8 cellular contexts compared by ENCODE assay signal in genomic region chr10:124092270-124093075, GRCh38. TPM values are rescaled to one million over a fixed set of nuclear protein-coding genes. Genes with fewer than 3 reads are reported as not detected.
DNase-seq lines count a peak whose midpoint lies in the region; ATAC-seq and TF ChIP-seq lines count a peak whose summit lies in the region.

No MANE protein-coding gene starts in this region.

- no peak overlapping the region for H4K91ac ChIP-seq in IMR-90 (ENCODE audit: insufficient read depth, low read depth, low read length)

- POLR2A ChIA-PET in IMR-90 (lab: Charles Lee; ENCODE audit: unreplicated experiment), result no interaction called here

- H3K18ac ChIP-seq in IMR-90 (ENCODE audit: low read depth, low read length), result no peak overlapping the region

- no peak overlapping the region for H2AK5ac ChIP-seq in IMR-90 (ENCODE audit: low read depth, low read length)

- no peak overlapping the region for H2BK15ac ChIP-seq in IMR-90 (ENCODE audit: low read depth, low read length)

- H3K79me1 ChIP-seq in IMR-90 (ENCODE audit: low read depth in 1 of 2, low read length in 2 of 2), result no peaks in the 10 kb centered on the region

- H2BK20ac ChIP-seq in IMR-90 (ENCODE audit: low read depth, low read length), result no peak overlapping the region

- WGBS in IMR-90 (ENCODE audit: extremely low coverage in 2 of 2, insufficient read length in 1 of 2), 2 experiments, result 1% methylated on average over 20 of the region's 93 CpGs; no CpG with 5 or more reads in 1 of the 2 experiments
- 0 to 10% (median 1%) methylated on average over 4 to 93 of the region's 93 CpGs; no CpG with 5 or more reads in 1 of the 4 donors for WGBS in adrenal gland, 4 donors
- 1% methylated on average over 61 of the region's 93 CpGs for WGBS in hepatocyte (ENCODE audit: low lambda C conversion rate, missing lambda C conversion rate)

- H3K9me3 ChIP-seq in IMR-90 (ENCODE audit: control insufficient read depth, insufficient read depth, low read length) (peaks cover 5% of the 10 kb centered on the region; the same call in 1 of the 2 replicates), adrenal gland (replicated peaks in 1 of 3) (no peaks in the 10 kb centered on the region), hepatocyte (ENCODE audit: low read depth) (no peaks in the 10 kb centered on the region)

- DNase-seq in T-helper 1 cell (no peak), IMR-90 (no peak), adrenal gland (peak; percentile 54 to 78 (median 63)), hepatocyte (ENCODE audit: low spot score) (peak; percentile 68), retinal pigment epithelial cell (ENCODE audit: low read depth) (no peak), UCSD-AML1 (lab: John Stamatoyannopoulos, UW; ENCODE audit: unreplicated experiment) (no peak), NCI-H2107 treated with DMSO at 0.1 percent for 48 hours (lab: John Stamatoyannopoulos, UW; ENCODE audit: unreplicated experiment) (no peak)

- TF ChIP-seq CTCF in IMR-90 (conservative IDR thresholded peaks at IDR 0.05; ENCODE audit: low read depth, low read length) (no peak), adrenal gland (IDR thresholded peaks at IDR 0.05) (no peak), hepatocyte (IDR thresholded peaks at IDR 0.05; ENCODE audit: poor library complexity) (peak; percentile 25), retinal pigment epithelial cell (conservative IDR thresholded peaks at IDR 0.05; ENCODE audit: low read depth, low read length) (peak; percentile 4)

- no peak overlapping the region for H3K56ac ChIP-seq in IMR-90 (ENCODE audit: extremely low read depth, insufficient read depth, low read length)

- H3K9me3 Mint-ChIP-seq in T-helper 1 cell treated with Interleukin-12 subunit alpha and Interleukin-12 subunit beta and Interleukin-4 antibody, amounts not matched to agents 30 μg/mL and 1 μg/mL, for 36 hours, result no peaks in the 10 kb centered on the region

- H3K27me3 ChIP-seq in IMR-90 (ENCODE audit: control insufficient read depth, insufficient read depth, low read length), result peaks cover 35% of the 10 kb centered on the region
- H3K27me3 ChIP-seq in adrenal gland, result no peaks in the 10 kb centered on the region
- peaks cover 37% of the 10 kb centered on the region for H3K27me3 ChIP-seq in hepatocyte

- H3K27ac Mint-ChIP-seq in T-helper 1 cell treated with Interleukin-12 subunit alpha and Interleukin-12 subunit beta and Interleukin-4 antibody, amounts not matched to agents 30 μg/mL and 1 μg/mL, for 36 hours, result no peak overlapping the region

- H3K4me2 ChIP-seq in IMR-90 (ENCODE audit: low read depth, low read length), result no peak overlapping the region
- H3K4me2 ChIP-seq in hepatocyte, result peak overlapping the region; percentile 99

- H2AFZ ChIP-seq in IMR-90 (replicated peaks; ENCODE audit: low read length, poor library complexity) (peak overlapping the region; percentile 41), hepatocyte (peak overlapping the region; percentile 49)

- no peak for TF ChIP-seq POLR2A in IMR-90 (IDR thresholded peaks at IDR 0.05; ENCODE audit: low read depth, low read length)
- peak in 1 of 2 donors; percentile 30 for TF ChIP-seq POLR2A in adrenal gland (IDR thresholded peaks at IDR 0.05)

- no peak overlapping the region for H3K27ac ChIP-seq in IMR-90 (ENCODE audit: insufficient read depth, low read length)
- peak overlapping the region; percentile 71 to 97 (median 80) for H3K27ac ChIP-seq in adrenal gland
- peak overlapping the region; percentile 62 for H3K27ac ChIP-seq in hepatocyte

- H2AK9ac ChIP-seq in IMR-90 (replicated peaks; ENCODE audit: low read depth, low read length, poor library complexity), result no peak overlapping the region

- TF ChIP-seq RAD21 in IMR-90 (IDR thresholded peaks at IDR 0.05; ENCODE audit: low read length), result no peak

- H4K20me1 ChIP-seq in IMR-90 (ENCODE audit: insufficient read depth, low read length) (no peaks in the 10 kb centered on the region), hepatocyte (ENCODE audit: insufficient read depth, poor library complexity, severe bottlenecking) (peaks cover 14% of the 10 kb centered on the region)

- H3K23ac ChIP-seq in IMR-90 (ENCODE audit: low read depth, low read length), result no peak overlapping the region

- no peak overlapping the region for H2BK5ac ChIP-seq in IMR-90 (ENCODE audit: low read depth, low read length, poor library complexity, severe bottlenecking)

- in situ Hi-C loops in IMR-90 (cut with MboI; ENCODE audit: low sequenced_read_pairs), result no loop called here

- H3K14ac ChIP-seq in IMR-90 (replicated peaks; ENCODE audit: low read depth, low read length), result no peak overlapping the region

- H3K27me3 Mint-ChIP-seq in T-helper 1 cell treated with Interleukin-12 subunit alpha and Interleukin-12 subunit beta and Interleukin-4 antibody, amounts not matched to agents 30 μg/mL and 1 μg/mL, for 36 hours (ENCODE audit: low read depth), result peaks cover 69% of the 10 kb centered on the region

- H4K5ac ChIP-seq in IMR-90 (ENCODE audit: low read depth, low read length), result no peak overlapping the region

- dilution Hi-C loops in IMR-90 (cut with HindIII; ENCODE audit: low sequenced_read_pairs, unreplicated experiment), result no loop called here

- no peak for ATAC-seq in IMR-90 (ENCODE audit: low read depth)

- H3K4me3 Mint-ChIP-seq in T-helper 1 cell treated with Interleukin-12 subunit alpha and Interleukin-12 subunit beta and Interleukin-4 antibody, amounts not matched to agents 30 μg/mL and 1 μg/mL, for 36 hours, result peak overlapping the region; percentile 21

- no peak overlapping the region for H2BK120ac ChIP-seq in IMR-90 (ENCODE audit: low read depth, low read length)

- H4K8ac ChIP-seq in IMR-90 (ENCODE audit: low read depth in 2 of 2, low read length in 2 of 2), result no peak overlapping the region

- no peaks in the 10 kb centered on the region for H3K9me2 ChIP-seq in hepatocyte (replicated peaks; ENCODE audit: insufficient read depth)

- H3K79me2 ChIP-seq in hepatocyte, result no peaks in the 10 kb centered on the region

- BruUV-seq in IMR-90 (replicated peaks; lab: Mats Ljungman, UMichigan), result no TSS peak

- H3K4me3 ChIP-seq in IMR-90 (ENCODE audit: insufficient read depth, low read depth, low read length) (no peak overlapping the region), adrenal gland (peak overlapping the region in 2 of 4 donors; percentile 40 to 81), hepatocyte (peak overlapping the region; percentile 82), retinal pigment epithelial cell (ENCODE audit: low read length) (peak overlapping the region; percentile 67)

- no peak overlapping the region for H3K4ac ChIP-seq in IMR-90 (ENCODE audit: low read depth, low read length)

- H3K9me1 ChIP-seq in IMR-90 (ENCODE audit: insufficient read depth, low read length), result no peaks in the 10 kb centered on the region

- H3K9ac ChIP-seq in IMR-90 (ENCODE audit: low read depth, low read length), result no peak overlapping the region

- CTCF ChIA-PET in IMR-90 (lab: Yijun Ruan, JAX), result no interaction called here

- H3K4me1 Mint-ChIP-seq in T-helper 1 cell treated with Interleukin-12 subunit alpha and Interleukin-12 subunit beta and Interleukin-4 antibody, amounts not matched to agents 30 μg/mL and 1 μg/mL, for 36 hours (ENCODE audit: low read depth), result peaks cover 1% of the 10 kb centered on the region

- H3K36me3 ChIP-seq in IMR-90 (ENCODE audit: control insufficient read depth, insufficient read depth, low read length) (no peaks in the 10 kb centered on the region), adrenal gland (replicated peaks in 1 of 2) (no peaks in the 10 kb centered on the region), hepatocyte (replicated peaks; ENCODE audit: insufficient read depth, low read depth) (no peaks in the 10 kb centered on the region)

- H3K4me1 ChIP-seq in IMR-90 (ENCODE audit: control insufficient read depth, insufficient read depth, low read length) (no peaks in the 10 kb centered on the region; the same call in 1 of the 2 replicates), adrenal gland (replicated peaks in 1 of 2) (peaks cover 7 to 26% of the 10 kb centered on the region in 2 donors), hepatocyte (ENCODE audit: insufficient read depth) (peaks cover 21% of the 10 kb centered on the region)

- intact Hi-C loops in IMR-90 (cut with micrococcal nuclease), result no loop called here
- intact Hi-C loops in adrenal gland (cut with DNase I), result loop anchor here in 1 of 2 donors (10.0 kb wide), 1 partner anchor 292 kb away; no protein-coding TSS in a partner anchor

- H3K36me3 Mint-ChIP-seq in T-helper 1 cell treated with Interleukin-12 subunit alpha and Interleukin-12 subunit beta and Interleukin-4 antibody, amounts not matched to agents 30 μg/mL and 1 μg/mL, for 36 hours (ENCODE audit: low read depth), result peaks cover 2% of the 10 kb centered on the region

TF ChIP-seq in IMR-90, 13 proteins besides CTCF, POLR2A, EP300 and RAD21 (continues in another document):
- TF ChIP-seq MXI1 (IDR thresholded peaks at IDR 0.05; ENCODE audit: borderline replicate concordance, low read depth, low read length), result no peak
- TF ChIP-seq MAZ (IDR thresholded peaks at IDR 0.05; ENCODE audit: borderline replicate concordance, low read depth, low read length), result no peak
- no peak for TF ChIP-seq ELK1 (IDR thresholded peaks at IDR 0.05; ENCODE audit: borderline replicate concordance, low read depth, low read length)
- no peak for TF ChIP-seq USF2 (IDR thresholded peaks at IDR 0.05; ENCODE audit: low read depth, low read length)
- no peak for TF ChIP-seq SMC3 (IDR thresholded peaks at IDR 0.05; ENCODE audit: low read depth, low read length)
- TF ChIP-seq FOS (IDR thresholded peaks at IDR 0.05; ENCODE audit: low read depth, low read length), result no peak

RNA-seq across cellular contexts. Expression of gene CHST15, which starts 0.9 kb away (rescaled TPM):
- total RNA-seq in IMR-90 (2012; rRNA removed) (0.18 and 0.28 TPM in 2 replicates), adrenal gland (10 to 100 TPM; 24.0 to 54.5 (median 39.8) TPM), hepatocyte (4.1 and 4.5 TPM in 2 replicates)
- polyA plus RNA-seq in IMR-90 (2012; rRNA removed) (0.10 and 0.14 TPM in 2 replicates), adrenal gland (10 to 100 TPM in 1 of 3 donors, 1 to 10 TPM in 2; 5.2 to 15.7 (median 8.1) TPM), hepatocyte (3.9 and 4.4 TPM in 2 replicates)
- polyA plus RNA-seq in IMR-90 (2012; cell fraction: cytosol; rRNA removed), result 0.02 and 0.08 TPM in 2 replicates
- 0.12 and 0.18 TPM in 2 replicates for polyA plus RNA-seq in IMR-90 (2012; cell fraction: nucleus; rRNA removed; ENCODE audit: low replicate concordance)

Comparison
In these comparisons a context has a peak if more than half of its experiments do, and no peak if none do; other contexts are left out.
1. DNase-seq: peak in adrenal gland (7 of 7) and hepatocyte (single experiment); none in T-helper 1 cell (0 of 5), IMR-90 (single experiment), retinal pigment epithelial cell (single experiment), UCSD-AML1 (single experiment) and NCI-H2107 treated with DMSO at 0.1 percent for 48 hours (single experiment).
2. CTCF ChIP-seq: peak in hepatocyte (single experiment) and retinal pigment epithelial cell (single experiment); none in IMR-90 (single experiment) and adrenal gland (0 of 6).